Comparison of ENCODE assay signal across 17 cellular contexts in the genomic region with DNA sequence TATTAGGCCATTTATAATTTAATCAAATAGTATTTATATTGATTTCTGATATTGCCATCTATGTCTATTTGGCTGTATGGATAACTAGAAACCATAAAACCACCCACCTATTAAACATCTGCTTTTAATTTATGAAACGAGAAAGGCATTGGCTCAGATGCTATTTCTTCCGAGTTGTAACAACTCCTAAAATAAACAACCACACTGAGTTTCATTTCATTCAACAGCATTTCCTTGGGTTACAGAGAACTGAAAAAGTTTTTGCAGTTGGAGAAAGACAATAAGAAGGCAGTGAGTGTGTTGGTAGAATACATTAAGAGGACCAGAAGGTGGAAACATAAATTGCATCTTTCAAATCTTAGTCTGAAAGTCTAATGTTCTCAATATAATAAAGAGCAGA.
"Had no signal": no experiment of that assay in that cellular context is flagged by ENCODE, and none has a peak within 500 bp of the region (broad histone marks: within the 10 kb centered on the region; RNA-seq: fewer than 3 reads in every experiment).

No MANE protein-coding gene starts in this region.

- H3K27me3 ChIP-seq: esophagus squamous epithelium, heart right ventricle, upper lobe of left lung had no signal

- H3K4me3 ChIP-seq: esophagus squamous epithelium, heart right ventricle, thoracic aorta, upper lobe of left lung had no signal

- DNase-seq: activated CD4-positive, alpha-beta T cell treated with anti-CD3 and anti-CD28 coated beads for 36 hours; activated CD4-positive, alpha-beta T cell treated with anti-CD3 and anti-CD28 coated beads, Interleukin-2, amount 50 U/mL, for 48 hours; activated gamma-delta T cell treated with Interleukin-2 at 50 U/mL for 16 hours; dermis blood vessel endothelial cell; effector memory CD4-positive, alpha-beta T cell; esophagus squamous epithelium; heart right ventricle; occipital lobe; stimulated activated naive B cell treated with anti-CD40 and anti-IgM and Interleukin-4, amounts not matched to agents 10 μg/mL and 1 μg/mL and 100 μg/mL, for 72 hours; upper lobe of left lung had no signal

- H3K4me1 Mint-ChIP-seq: memory B cell; stimulated activated naive B cell treated with anti-CD40 and anti-IgM and Interleukin-4, amounts not matched to agents 10 μg/mL and 1 μg/mL and 100 μg/mL, for 72 hours had no signal

- ATAC-seq: activated CD4-positive, alpha-beta T cell treated with anti-CD3 and anti-CD28 coated beads for 36 hours; activated naive CD4-positive, alpha-beta T cell treated with anti-CD3 and anti-CD28 coated beads, Interleukin-2, amount 50 U/mL, for 72 hours; heart right ventricle; stimulated activated naive B cell treated with anti-CD40 and anti-IgM and Interleukin-4, amounts not matched to agents 10 μg/mL and 1 μg/mL and 100 μg/mL, for 72 hours; WTC11 had no signal

- H3K27me3 Mint-ChIP-seq: activated CD4-positive, alpha-beta T cell treated with anti-CD3 and anti-CD28 coated beads for 36 hours; memory B cell; progenitor cell of endocrine pancreas; stimulated activated naive B cell treated with anti-CD40 and anti-IgM and Interleukin-4, amounts not matched to agents 10 μg/mL and 1 μg/mL and 100 μg/mL, for 72 hours had no signal

- H3K27ac ChIP-seq: esophagus squamous epithelium, heart right ventricle, thoracic aorta, upper lobe of left lung had no signal

- H3K27ac Mint-ChIP-seq: activated CD4-positive, alpha-beta T cell treated with anti-CD3 and anti-CD28 coated beads for 36 hours; activated naive CD4-positive, alpha-beta T cell treated with anti-CD3 and anti-CD28 coated beads, Interleukin-2, amount 50 U/mL, for 72 hours; activated T-helper 1 cell treated with anti-CD3 and anti-CD28 coated beads, Interleukin-12 subunit alpha, Interleukin-12 subunit beta, Interleukin-2, Interleukin-4 antibody, amounts not matched to agents 30 ng/mL and 10 ng/mL and 1 ng/mL, durations not matched to agents 14 hours and 24 hours and 36 hours; memory B cell; progenitor cell of endocrine pancreas; stimulated activated naive B cell treated with anti-CD40 and anti-IgM and Interleukin-4, amounts not matched to agents 10 μg/mL and 1 μg/mL and 100 μg/mL, for 72 hours; T-helper 2 cell treated with Interferon-gamma antibody and Interleukin-4, amounts not matched to agents 5 μg/mL and 100 μg/mL, for 36 hours; WTC11 had no signal

- H3K4me1 ChIP-seq: esophagus squamous epithelium, heart right ventricle, upper lobe of left lung had no signal

- H3K4me3 Mint-ChIP-seq: activated CD4-positive, alpha-beta T cell treated with anti-CD3 and anti-CD28 coated beads for 36 hours; activated T-helper 1 cell treated with anti-CD3 and anti-CD28 coated beads, Interleukin-12 subunit alpha, Interleukin-12 subunit beta, Interleukin-2, Interleukin-4 antibody, amounts not matched to agents 30 ng/mL and 10 ng/mL and 1 ng/mL, durations not matched to agents 14 hours and 24 hours and 36 hours; memory B cell; stimulated activated naive B cell treated with anti-CD40 and anti-IgM and Interleukin-4, amounts not matched to agents 10 μg/mL and 1 μg/mL and 100 μg/mL, for 72 hours; T-helper 2 cell treated with Interferon-gamma antibody and Interleukin-4, amounts not matched to agents 5 μg/mL and 100 μg/mL, for 36 hours; WTC11 had no signal
